Comparison of ENCODE assay signal across 9 cellular contexts in the genomic region with DNA sequence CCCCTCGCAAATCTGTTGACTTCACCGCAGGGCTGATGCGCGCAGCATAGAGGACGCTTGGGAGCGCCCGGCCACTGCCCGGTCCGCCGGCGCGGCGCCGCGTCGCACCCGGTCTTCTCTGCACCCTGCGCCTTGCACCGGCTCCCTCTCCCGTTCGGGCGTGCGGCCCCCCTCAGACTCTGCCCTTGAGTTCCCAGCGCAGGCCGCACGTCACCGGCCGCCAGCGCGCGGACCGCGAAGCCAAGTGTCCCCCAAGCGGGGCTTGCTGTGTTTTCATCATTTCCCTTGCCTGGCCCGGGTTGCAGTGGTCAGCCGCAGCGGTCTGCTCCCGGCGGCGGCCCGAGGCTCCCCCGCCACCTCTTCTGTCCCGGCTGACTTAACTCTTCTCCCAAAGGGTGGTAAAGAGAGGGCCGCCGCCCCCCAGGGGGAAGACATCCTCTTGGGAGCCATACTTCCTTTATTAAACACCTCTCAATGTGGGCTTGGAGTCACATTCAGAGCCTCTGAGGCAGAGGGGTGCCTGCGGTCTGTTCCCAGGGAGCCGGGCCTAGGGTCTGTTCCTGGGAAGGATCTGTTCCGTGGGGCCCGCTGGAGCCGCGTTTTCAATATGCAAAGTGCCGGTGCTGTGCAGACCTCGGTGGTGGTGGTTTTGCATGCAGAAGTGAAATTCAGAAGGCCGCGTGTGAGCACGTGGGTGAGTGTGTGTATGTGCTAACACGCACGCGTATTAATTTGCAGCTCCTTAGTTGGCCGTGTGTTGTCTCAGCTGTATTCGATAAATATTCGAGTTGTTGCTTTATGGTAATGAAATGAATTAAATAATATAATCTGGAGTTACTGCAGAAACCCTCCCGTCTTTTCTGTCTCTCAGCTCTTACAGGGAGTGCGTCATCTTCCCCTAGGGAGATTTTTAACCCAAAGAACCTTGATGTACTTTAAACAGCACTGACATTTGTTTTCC. TPM values are rescaled to one million over a fixed set of nuclear protein-coding genes. Genes with fewer than 3 reads are reported as not detected.
DNase-seq lines count a peak whose midpoint lies in the region; ATAC-seq, FAIRE-seq and TF ChIP-seq lines count a peak whose summit lies in the region.
"Had no signal": no experiment of that assay in that cellular context is flagged by ENCODE, and none has a peak within 500 bp of the region (broad histone marks: within the 10 kb centered on the region; RNA-seq: fewer than 3 reads in every experiment).

No MANE protein-coding gene starts in this region.

- peak overlapping the region; percentile 65 to 73 for H4K8ac ChIP-seq in IMR-90 (ENCODE audit: low read depth in 2 of 2, low read length in 2 of 2)

- intact Hi-C loops in IMR-90 (cut with micrococcal nuclease) = loop anchor here (1.0 to 5.0 kb wide), 4 partner anchors 13 to 211 kb away; no protein-coding TSS in a partner anchor

- peaks cover 4% of the 10 kb centered on the region; the same call in 1 of the 2 replicates for H4K20me1 ChIP-seq in IMR-90 (ENCODE audit: insufficient read depth, low read length)

- WGBS in IMR-90 (ENCODE audit: extremely low coverage in 2 of 2, insufficient read length in 1 of 2), 2 experiments = 1% methylated on average over 19 of the region's 64 CpGs; no CpG with 5 or more reads in 1 of the 2 experiments

- H3K4ac ChIP-seq in IMR-90 (ENCODE audit: low read depth, low read length) = peak overlapping the region; percentile 83

- peak; percentile 80 for ATAC-seq in IMR-90 (ENCODE audit: low read depth)

- H2AK9ac ChIP-seq in IMR-90 (replicated peaks; ENCODE audit: low read depth, low read length, poor library complexity) = peak overlapping the region; percentile 28

- H3K27ac ChIP-seq in IMR-90 (ENCODE audit: insufficient read depth, low read length) (peak overlapping the region; percentile 84), subcutaneous abdominal adipose tissue (ENCODE audit: low read depth, low read length) (peak overlapping the region; percentile 45)
- H3K27ac ChIP-seq: PC-9 had no signal

- CTCF ChIA-PET in IMR-90 (lab: Yijun Ruan, JAX) = interaction anchor here (0.6 to 1.1 kb wide), 2 partner anchors 186 to 213 kb away, joined by 3 read pairs; no protein-coding TSS in a partner anchor

- 0 out of 2 replicates have a peak overlapping the region, but pooled peaks have one; percentile 57 for H2AK5ac ChIP-seq in IMR-90 (ENCODE audit: low read depth, low read length)

- dilution Hi-C loops in IMR-90 (cut with HindIII; ENCODE audit: low sequenced_read_pairs, unreplicated experiment) = no loop called here

- peak overlapping the region; percentile 85 for H2BK120ac ChIP-seq in IMR-90 (ENCODE audit: low read depth, low read length)

- peak overlapping the region; percentile 50 for H4K91ac ChIP-seq in IMR-90 (ENCODE audit: insufficient read depth, low read depth, low read length)

- POLR2A ChIA-PET in IMR-90 (lab: Charles Lee; ENCODE audit: unreplicated experiment) = interaction anchor here (0.6 to 0.8 kb wide), 2 partner anchors 18 to 258 kb away, joined by 3 to 13 read pairs; a partner anchor contains a TSS

- peak overlapping the region; percentile 87 for H2AFZ ChIP-seq in IMR-90 (replicated peaks; ENCODE audit: low read length, poor library complexity)
- H2AFZ ChIP-seq: PC-9 had no signal

- 0 out of 2 replicates have a peak, but pooled peaks have one; percentile 8 for TF ChIP-seq RAD21 in IMR-90 (IDR thresholded peaks at IDR 0.05; ENCODE audit: low read length)

- no peak for FAIRE-seq in GM12892 (lab: Jason Lieb, UNC)

- in situ Hi-C loops in IMR-90 (cut with MboI; ENCODE audit: low sequenced_read_pairs) = no loop called here

- peak overlapping the region; percentile 85 for H3K14ac ChIP-seq in IMR-90 (replicated peaks; ENCODE audit: low read depth, low read length)

- H3K18ac ChIP-seq in IMR-90 (ENCODE audit: low read depth, low read length) = peak overlapping the region; percentile 63

- no peak for TF ChIP-seq POLR2A in IMR-90 (IDR thresholded peaks at IDR 0.05; ENCODE audit: low read depth, low read length)
- no peak for TF ChIP-seq POLR2A in GM12892 (IDR thresholded peaks at IDR 0.05; ENCODE audit: low read depth, low read length)

- H3K9me1 ChIP-seq in IMR-90 (ENCODE audit: insufficient read depth, low read length) = peaks cover 11% of the 10 kb centered on the region

- peaks cover 22 to 48% of the 10 kb centered on the region in 2 experiments for H3K79me1 ChIP-seq in IMR-90 (ENCODE audit: low read depth in 1 of 2, low read length in 2 of 2)

- TF ChIP-seq CTCF in IMR-90 (conservative IDR thresholded peaks at IDR 0.05; ENCODE audit: low read depth, low read length) (no peak), epithelial cell of proximal tubule (conservative IDR thresholded peaks at IDR 0.05; ENCODE audit: low read depth, low read length) (no peak)

- H2BK15ac ChIP-seq in IMR-90 (ENCODE audit: low read depth, low read length) = no peak overlapping the region

- H2BK5ac ChIP-seq in IMR-90 (ENCODE audit: low read depth, low read length, poor library complexity, severe bottlenecking) = peak overlapping the region; percentile 71

- no peaks in the 10 kb centered on the region for H3K27me3 ChIP-seq in IMR-90 (ENCODE audit: control insufficient read depth, insufficient read depth, low read length)
- H3K27me3 ChIP-seq in subcutaneous abdominal adipose tissue (ENCODE audit: control insufficient read depth in 5 of 5, insufficient read depth in 4 of 5, low read length in 5 of 5) = no peaks in the 10 kb centered on the region

- DNase-seq in IMR-90 = peak; percentile 88
- DNase-seq in epithelial cell of proximal tubule (ENCODE audit: low read depth) = no peak
- DNase-seq in left kidney (ENCODE audit: low read depth, low spot score) = peak; percentile 76
- no peak for DNase-seq in GM19240 (ENCODE audit: insufficient read length, low spot score)
- no peak for DNase-seq in GM12892 (ENCODE audit: insufficient read length)
- no peak for DNase-seq in stimulated activated CD4-positive, alpha-beta T cell treated with anti-CD3 and anti-CD28 coated beads, Interleukin-15, amount 100 ng/mL, for 24 hours
- no peak for DNase-seq in NCI-H2107 treated with DMSO at 0.1 percent for 48 hours (lab: John Stamatoyannopoulos, UW; ENCODE audit: unreplicated experiment)
- DNase-seq: PC-9 had no signal

- peak overlapping the region; percentile 79 for H3K4me2 ChIP-seq in IMR-90 (ENCODE audit: low read depth, low read length)
- H3K4me2 ChIP-seq: PC-9 had no signal

- H3K9ac ChIP-seq in IMR-90 (ENCODE audit: low read depth, low read length) = peak overlapping the region; percentile 64
- H3K9ac ChIP-seq in subcutaneous abdominal adipose tissue (ENCODE audit: low read length in 5 of 5) = peak overlapping the region in 1 of 5 donors; percentile 38

- H3K4me1 ChIP-seq in IMR-90 (ENCODE audit: control insufficient read depth, insufficient read depth, low read length) = peaks cover 15% of the 10 kb centered on the region
- H3K4me1 ChIP-seq in subcutaneous abdominal adipose tissue (ENCODE audit: control insufficient read depth in 5 of 5, insufficient read depth in 5 of 5, low read length in 5 of 5) = peaks cover 0 to 26% (median 14%) of the 10 kb centered on the region in 5 donors

- H3K36me3 ChIP-seq in IMR-90 (ENCODE audit: control insufficient read depth, insufficient read depth, low read length) (peaks cover 8% of the 10 kb centered on the region; the same call in 1 of the 2 replicates), subcutaneous abdominal adipose tissue (ENCODE audit: control insufficient read depth in 5 of 5, insufficient read depth in 5 of 5, low read length in 5 of 5) (peaks cover 0 to 4% (median 0%) of the 10 kb centered on the region in 5 donors)

- peak overlapping the region; percentile 69 for H4K5ac ChIP-seq in IMR-90 (ENCODE audit: low read depth, low read length)

- H3K9me3 ChIP-seq in IMR-90 (ENCODE audit: control insufficient read depth, insufficient read depth, low read length) (no peaks in the 10 kb centered on the region), subcutaneous abdominal adipose tissue (ENCODE audit: control insufficient read depth in 5 of 5, low read length in 5 of 5) (no peaks in the 10 kb centered on the region)

- H3K4me3 ChIP-seq in IMR-90 (ENCODE audit: insufficient read depth, low read depth, low read length) (peak overlapping the region; percentile 10), epithelial cell of proximal tubule (ENCODE audit: low read depth, low read length) (peak overlapping the region; percentile 6), subcutaneous abdominal adipose tissue (ENCODE audit: low read depth in 1 of 5, low read length in 5 of 5) (peak overlapping the region; percentile 29 to 42 (median 41))
- H3K4me3 ChIP-seq: PC-9 had no signal

- H3K56ac ChIP-seq in IMR-90 (ENCODE audit: extremely low read depth, insufficient read depth, low read length) = peak overlapping the region; percentile 53

- peak overlapping the region; percentile 56 for H2BK20ac ChIP-seq in IMR-90 (ENCODE audit: low read depth, low read length)

- no TSS peak for BruUV-seq in IMR-90 (replicated peaks; lab: Mats Ljungman, UMichigan)

- peak overlapping the region; percentile 70 for H3K23ac ChIP-seq in IMR-90 (ENCODE audit: low read depth, low read length)

TF ChIP-seq in IMR-90, 13 proteins besides CTCF, POLR2A, EP300 and RAD21 (continues in another document):
- peak; percentile 24; the same call in 1 of the 2 replicates for TF ChIP-seq BHLHE40 (IDR thresholded peaks at IDR 0.05; ENCODE audit: low read depth, low read length)
- no peak for TF ChIP-seq MAFK (IDR thresholded peaks at IDR 0.05; ENCODE audit: low read depth, low read length)
- TF ChIP-seq MXI1 (IDR thresholded peaks at IDR 0.05; ENCODE audit: borderline replicate concordance, low read depth, low read length) = peak; percentile 46; the same call in 1 of the 2 replicates
- no peak for TF ChIP-seq CHD1 (IDR thresholded peaks at IDR 0.05; ENCODE audit: low read depth, low read length)
- no peak for TF ChIP-seq CEBPB (IDR thresholded peaks at IDR 0.05; ENCODE audit: low read depth, low read length)
- TF ChIP-seq, protein P1, sequence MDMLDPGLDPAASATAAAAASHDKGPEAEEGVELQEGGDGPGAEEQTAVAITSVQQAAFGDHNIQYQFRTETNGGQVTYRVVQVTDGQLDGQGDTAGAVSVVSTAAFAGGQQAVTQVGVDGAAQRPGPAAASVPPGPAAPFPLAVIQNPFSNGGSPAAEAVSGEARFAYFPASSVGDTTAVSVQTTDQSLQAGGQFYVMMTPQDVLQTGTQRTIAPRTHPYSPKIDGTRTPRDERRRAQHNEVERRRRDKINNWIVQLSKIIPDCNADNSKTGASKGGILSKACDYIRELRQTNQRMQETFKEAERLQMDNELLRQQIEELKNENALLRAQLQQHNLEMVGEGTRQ (IDR thresholded peaks at IDR 0.05; ENCODE audit: low read depth, low read length) = peak; percentile 39; the same call in 1 of the 2 replicates
- TF ChIP-seq RCOR1 (IDR thresholded peaks at IDR 0.05; ENCODE audit: insufficient replicate concordance, low read length) = no peak
- TF ChIP-seq RFX5 (IDR thresholded peaks at IDR 0.05; ENCODE audit: low read depth, low read length) = no peak

RNA-seq across cellular contexts. Expression of a gene that starts 17.6 kb away (rescaled TPM):
- total RNA-seq in IMR-90 (2012; rRNA removed) (17.5 and 17.9 TPM in 2 replicates), epithelial cell of proximal tubule (3.0 and 4.4 TPM in 2 replicates)
- polyA plus RNA-seq in IMR-90 (2012; rRNA removed) = 12.3 and 13.9 TPM in 2 replicates
- polyA plus RNA-seq in IMR-90 (2012; cell fraction: cytosol; rRNA removed) = 7.1 and 11.7 TPM in 2 replicates
- polyA plus RNA-seq in IMR-90 (2012; cell fraction: nucleus; rRNA removed; ENCODE audit: low replicate concordance) = 8.2 and 17.8 TPM in 2 replicates
- polyA plus RNA-seq in GM12892 (2012; ENCODE audit: missing spikeins) = 0.06 TPM

Comparison
In these comparisons a context has a peak if more than half of its experiments do, and no peak if none do; other contexts are left out.
1. DNase-seq: peak in IMR-90 (single experiment) and left kidney (single experiment); none in epithelial cell of proximal tubule (single experiment), GM19240 (single experiment), GM12892 (single experiment), stimulated activated CD4-positive, alpha-beta T cell treated with anti-CD3 and anti-CD28 coated beads, Interleukin-15, amount 100 ng/mL, for 24 hours (single experiment) and NCI-H2107 treated with DMSO at 0.1 percent for 48 hours (single experiment).
2. Peak in every context shown above with its lines, with median percentiles within 50 percentile points of each other: H3K4me3 ChIP-seq.